Comparison of ENCODE assay signal across 1 cellular context in the genomic region with DNA sequence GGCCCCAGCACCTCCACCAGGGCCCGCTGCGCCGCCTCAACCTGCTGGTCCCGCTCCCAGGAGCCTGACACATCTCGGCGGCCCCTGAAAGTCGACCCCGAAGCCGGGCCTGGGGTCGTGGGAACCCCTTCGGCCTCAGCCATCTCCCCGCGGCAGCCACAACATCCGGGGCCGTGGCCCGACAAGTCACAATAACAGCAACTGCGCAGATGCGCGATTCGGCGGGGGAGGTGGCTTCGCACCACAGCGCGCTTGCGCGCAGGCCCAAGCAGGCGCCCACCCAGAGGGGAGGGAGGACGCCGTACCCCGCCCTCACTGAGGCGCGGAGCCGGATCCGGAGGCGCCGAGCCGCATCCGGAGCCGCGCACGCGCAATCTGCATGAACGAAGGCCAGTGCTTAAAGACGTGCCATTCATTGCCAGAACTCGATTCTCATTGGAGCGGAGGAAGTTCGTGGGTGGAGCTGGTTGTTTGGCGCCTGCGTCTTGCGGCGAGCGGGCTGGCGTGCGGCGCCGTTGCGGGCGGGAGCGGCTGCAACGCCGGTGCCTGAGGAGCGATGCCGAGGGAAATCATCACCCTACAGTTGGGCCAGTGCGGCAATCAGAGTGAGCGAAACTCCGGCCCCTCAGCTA.
TF ChIP-seq lines count a peak whose summit lies in the region.

A gene with protein sequence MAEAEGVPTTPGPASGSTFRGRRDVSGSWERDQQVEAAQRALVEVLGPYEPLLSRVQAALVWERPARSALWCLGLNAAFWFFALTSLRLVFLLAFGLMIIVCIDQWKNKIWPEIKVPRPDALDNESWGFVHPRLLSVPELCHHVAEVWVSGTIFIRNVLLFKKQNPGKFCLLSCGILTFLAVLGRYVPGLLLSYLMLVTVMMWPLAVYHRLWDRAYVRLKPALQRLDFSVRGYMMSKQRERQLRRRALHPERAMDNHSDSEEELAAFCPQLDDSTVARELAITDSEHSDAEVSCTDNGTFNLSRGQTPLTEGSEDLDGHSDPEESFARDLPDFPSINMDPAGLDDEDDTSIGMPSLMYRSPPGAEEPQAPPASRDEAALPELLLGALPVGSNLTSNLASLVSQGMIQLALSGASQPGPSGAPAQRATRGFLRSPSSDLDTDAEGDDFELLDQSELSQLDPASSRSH (minus strand): TSS at position 193 of the 632 bp plus-strand sequence. CDS start 50 bp downstream, at position 143.
A gene (plus strand): TSS at position 502 of the 632 bp plus-strand sequence. CDS start 55 bp downstream, at position 557.

TF ChIP-seq in HepG2, 621 proteins besides CTCF, POLR2A, EP300 and RAD21 (continued from another document):
- TF ChIP-seq, protein P1, sequence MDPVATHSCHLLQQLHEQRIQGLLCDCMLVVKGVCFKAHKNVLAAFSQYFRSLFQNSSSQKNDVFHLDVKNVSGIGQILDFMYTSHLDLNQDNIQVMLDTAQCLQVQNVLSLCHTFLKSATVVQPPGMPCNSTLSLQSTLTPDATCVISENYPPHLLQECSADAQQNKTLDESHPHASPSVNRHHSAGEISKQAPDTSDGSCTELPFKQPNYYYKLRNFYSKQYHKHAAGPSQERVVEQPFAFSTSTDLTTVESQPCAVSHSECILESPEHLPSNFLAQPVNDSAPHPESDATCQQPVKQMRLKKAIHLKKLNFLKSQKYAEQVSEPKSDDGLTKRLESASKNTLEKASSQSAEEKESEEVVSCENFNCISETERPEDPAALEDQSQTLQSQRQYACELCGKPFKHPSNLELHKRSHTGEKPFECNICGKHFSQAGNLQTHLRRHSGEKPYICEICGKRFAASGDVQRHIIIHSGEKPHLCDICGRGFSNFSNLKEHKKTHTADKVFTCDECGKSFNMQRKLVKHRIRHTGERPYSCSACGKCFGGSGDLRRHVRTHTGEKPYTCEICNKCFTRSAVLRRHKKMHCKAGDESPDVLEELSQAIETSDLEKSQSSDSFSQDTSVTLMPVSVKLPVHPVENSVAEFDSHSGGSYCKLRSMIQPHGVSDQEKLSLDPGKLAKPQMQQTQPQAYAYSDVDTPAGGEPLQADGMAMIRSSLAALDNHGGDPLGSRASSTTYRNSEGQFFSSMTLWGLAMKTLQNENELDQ (CRISPR knock-in tag; IDR thresholded peaks at IDR 0.05; ENCODE audit: borderline replicate concordance): no peak
- TF ChIP-seq ZNF761 (CRISPR knock-in tag; conservative IDR thresholded peaks at IDR 0.05): no peak
- TF ChIP-seq DNMT1 (CRISPR knock-in tag; IDR thresholded peaks at IDR 0.05): no peak; the same call in none of the 2 replicates
- TF ChIP-seq KDM1A (CRISPR knock-in tag; IDR thresholded peaks at IDR 0.05): no peak
- TF ChIP-seq HNF4G (IDR thresholded peaks at IDR 0.05; ENCODE audit: borderline replicate concordance, low read depth, low read length): no peak; the same call in 1 of the 2 replicates
- TF ChIP-seq HNF4G (CRISPR knock-in tag; IDR thresholded peaks at IDR 0.05; ENCODE audit: borderline replicate concordance, low read depth): peak; percentile 59; the same call in 1 of the 2 replicates
- TF ChIP-seq RELA (CRISPR knock-in tag; IDR thresholded peaks at IDR 0.05): 0 out of 2 replicates have a peak, but pooled peaks have one; percentile 35
- no peak for TF ChIP-seq ZNF569 (CRISPR knock-in tag; IDR thresholded peaks at IDR 0.05; ENCODE audit: borderline replicate concordance)
- TF ChIP-seq PLRG1 (conservative IDR thresholded peaks at IDR 0.05): no peak
- TF ChIP-seq, protein P2, sequence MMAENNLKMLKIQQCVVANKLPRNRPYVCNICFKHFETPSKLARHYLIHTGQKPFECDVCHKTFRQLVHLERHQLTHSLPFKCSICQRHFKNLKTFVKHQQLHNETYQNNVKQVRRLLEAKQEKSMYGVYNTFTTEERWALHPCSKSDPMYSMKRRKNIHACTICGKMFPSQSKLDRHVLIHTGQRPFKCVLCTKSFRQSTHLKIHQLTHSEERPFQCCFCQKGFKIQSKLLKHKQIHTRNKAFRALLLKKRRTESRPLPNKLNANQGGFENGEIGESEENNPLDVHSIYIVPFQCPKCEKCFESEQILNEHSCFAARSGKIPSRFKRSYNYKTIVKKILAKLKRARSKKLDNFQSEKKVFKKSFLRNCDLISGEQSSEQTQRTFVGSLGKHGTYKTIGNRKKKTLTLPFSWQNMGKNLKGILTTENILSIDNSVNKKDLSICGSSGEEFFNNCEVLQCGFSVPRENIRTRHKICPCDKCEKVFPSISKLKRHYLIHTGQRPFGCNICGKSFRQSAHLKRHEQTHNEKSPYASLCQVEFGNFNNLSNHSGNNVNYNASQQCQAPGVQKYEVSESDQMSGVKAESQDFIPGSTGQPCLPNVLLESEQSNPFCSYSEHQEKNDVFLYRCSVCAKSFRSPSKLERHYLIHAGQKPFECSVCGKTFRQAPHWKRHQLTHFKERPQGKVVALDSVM (CRISPR knock-in tag; IDR thresholded peaks at IDR 0.05): peak; percentile 45; the same call in 1 of the 2 replicates
- peak; percentile 42 for TF ChIP-seq ZNF766 (CRISPR knock-in tag; IDR thresholded peaks at IDR 0.05; ENCODE audit: borderline replicate concordance)
- TF ChIP-seq, protein P3, sequence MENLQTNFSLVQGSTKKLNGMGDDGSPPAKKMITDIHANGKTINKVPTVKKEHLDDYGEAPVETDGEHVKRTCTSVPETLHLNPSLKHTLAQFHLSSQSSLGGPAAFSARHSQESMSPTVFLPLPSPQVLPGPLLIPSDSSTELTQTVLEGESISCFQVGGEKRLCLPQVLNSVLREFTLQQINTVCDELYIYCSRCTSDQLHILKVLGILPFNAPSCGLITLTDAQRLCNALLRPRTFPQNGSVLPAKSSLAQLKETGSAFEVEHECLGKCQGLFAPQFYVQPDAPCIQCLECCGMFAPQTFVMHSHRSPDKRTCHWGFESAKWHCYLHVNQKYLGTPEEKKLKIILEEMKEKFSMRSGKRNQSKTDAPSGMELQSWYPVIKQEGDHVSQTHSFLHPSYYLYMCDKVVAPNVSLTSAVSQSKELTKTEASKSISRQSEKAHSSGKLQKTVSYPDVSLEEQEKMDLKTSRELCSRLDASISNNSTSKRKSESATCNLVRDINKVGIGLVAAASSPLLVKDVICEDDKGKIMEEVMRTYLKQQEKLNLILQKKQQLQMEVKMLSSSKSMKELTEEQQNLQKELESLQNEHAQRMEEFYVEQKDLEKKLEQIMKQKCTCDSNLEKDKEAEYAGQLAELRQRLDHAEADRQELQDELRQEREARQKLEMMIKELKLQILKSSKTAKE (CRISPR knock-in tag; IDR thresholded peaks at IDR 0.05; ENCODE audit: borderline replicate concordance): peak; percentile 20; the same call in 1 of the 2 replicates
- no peak for TF ChIP-seq ZNF326 (CRISPR knock-in tag; IDR thresholded peaks at IDR 0.05; ENCODE audit: borderline replicate concordance)
- TF ChIP-seq GATA4 (IDR thresholded peaks at IDR 0.05; ENCODE audit: borderline replicate concordance, low read depth): peak; percentile 85
